Comparison of ENCODE assay signal across 23 cellular contexts in genomic region chr10:105071980-105072379, GRCh38.
"Had no signal": no experiment of that assay in that cellular context is flagged by ENCODE, and none has a peak within 500 bp of the region (broad histone marks: within the 10 kb centered on the region; RNA-seq: fewer than 3 reads in every experiment).

No MANE protein-coding gene starts in this region.

- H3K4me1 Mint-ChIP-seq: endodermal cell, mesothelial cell of epicardium had no signal

- H3K36me3 Mint-ChIP-seq: mesothelial cell of epicardium had no signal

- ATAC-seq: effector memory CD8-positive, alpha-beta T cell; esophagus mucosa; foreskin keratinocyte; gastroesophageal sphincter; heart left ventricle; left colon; left lobe of liver; lower lobe of right lung; mucosa of descending colon had no signal

- H3K27ac ChIP-seq: colonic mucosa, epithelial cell of prostate, foreskin keratinocyte, gastroesophageal sphincter, heart left ventricle, left ventricle myocardium inferior, lower lobe of right lung had no signal

- H3K4me3 Mint-ChIP-seq: dendritic cell treated with granulocyte-macrophage colony-stimulating factor and Interleukin-4, amounts not matched to agents 40 ng/mL and 50 ng/mL, for 4 days; effector memory CD8-positive, alpha-beta T cell; endodermal cell; mesothelial cell of epicardium had no signal

- H3K27ac Mint-ChIP-seq: dendritic cell treated with granulocyte-macrophage colony-stimulating factor and Interleukin-4, amounts not matched to agents 40 ng/mL and 50 ng/mL, for 4 days; effector memory CD8-positive, alpha-beta T cell; endodermal cell; mesothelial cell of epicardium had no signal

- H3K9me3 ChIP-seq: colonic mucosa, gastroesophageal sphincter, heart left ventricle, left ventricle myocardium inferior, lower lobe of right lung, mucosa of descending colon had no signal

- H3K27me3 Mint-ChIP-seq: dendritic cell treated with granulocyte-macrophage colony-stimulating factor and Interleukin-4, amounts not matched to agents 40 ng/mL and 50 ng/mL, for 4 days; effector memory CD8-positive, alpha-beta T cell had no signal

- H3K9me3 Mint-ChIP-seq: dendritic cell treated with granulocyte-macrophage colony-stimulating factor and Interleukin-4, amounts not matched to agents 40 ng/mL and 50 ng/mL, for 4 days; endodermal cell; mesothelial cell of epicardium had no signal

- H3K4me1 ChIP-seq: colonic mucosa, foreskin keratinocyte, gastroesophageal sphincter, heart left ventricle, left ventricle myocardium inferior, lower lobe of right lung had no signal

- H3K27me3 ChIP-seq: colonic mucosa, foreskin keratinocyte, gastroesophageal sphincter had no signal

- H3K36me3 ChIP-seq: colonic mucosa, gastroesophageal sphincter, heart left ventricle, left ventricle myocardium inferior, lower lobe of right lung had no signal

- DNase-seq: cerebellar nuclear complex; colonic mucosa; cortex of kidney; effector CD8-positive, alpha-beta T cell; effector memory CD8-positive, alpha-beta T cell; endodermal cell; erythroblast; foreskin keratinocyte; heart left ventricle; hippocampal formation; kidney; kidney glomerular epithelial cell; left colon; left ventricle myocardium inferior; lower lobe of right lung; mesenchymal stem cell; mucosa of descending colon had no signal

- H3K4me3 ChIP-seq: colonic mucosa, gastroesophageal sphincter, heart left ventricle, left ventricle myocardium inferior, lower lobe of right lung, mucosa of descending colon had no signal
